Comparison of ENCODE assay signal across 17 cellular contexts in genomic region chr10:110445871-110446270, GRCh38. TPM values are rescaled to one million over a fixed set of nuclear protein-coding genes. Genes with fewer than 3 reads are reported as not detected.
A peak's percentile ranks its signal among the peaks of the same experiment; 100 is the strongest.
DNase-seq lines count a peak whose midpoint lies in the region; ATAC-seq and TF ChIP-seq lines count a peak whose summit lies in the region.
"Had no signal": no experiment of that assay in that cellular context is flagged by ENCODE, and none has a peak within 500 bp of the region (broad histone marks: within the 10 kb centered on the region; RNA-seq: fewer than 3 reads in every experiment).

No MANE protein-coding gene starts in this region.

- H3K4me2 ChIP-seq in IMR-90 (ENCODE audit: low read depth, low read length) (no peak overlapping the region), mesenchymal stem cell (ENCODE audit: low read length, poor library complexity, severe bottlenecking) (no peak overlapping the region)
- H3K4me2 ChIP-seq: A549, BLaER1 had no signal

- H3K27me3 ChIP-seq in IMR-90 (ENCODE audit: control insufficient read depth, insufficient read depth, low read length) (no peaks in the 10 kb centered on the region), mesenchymal stem cell (ENCODE audit: control insufficient read depth in 1 of 2, insufficient read depth in 1 of 2, low read length in 2 of 2) (no peaks in the 10 kb centered on the region)
- H3K27me3 ChIP-seq: BLaER1 had no signal

- no peak overlapping the region for H3K4me3 ChIP-seq in IMR-90 (ENCODE audit: insufficient read depth, low read depth, low read length)
- H3K4me3 ChIP-seq in mesenchymal stem cell (ENCODE audit: insufficient read depth in 1 of 2, low read depth in 1 of 2, low read length in 2 of 2) = no peak overlapping the region
- H3K4me3 ChIP-seq: A549, BLaER1, K562 had no signal

- H3K4ac ChIP-seq in IMR-90 (ENCODE audit: low read depth, low read length) (peak overlapping the region; percentile 98), mesenchymal stem cell (ENCODE audit: low read depth in 1 of 2, low read length in 2 of 2) (no peak overlapping the region)

- H2BK120ac ChIP-seq in IMR-90 (ENCODE audit: low read depth, low read length) (peak overlapping the region; percentile 98), mesenchymal stem cell (ENCODE audit: low read depth, low read length) (no peak overlapping the region)

- no peak overlapping the region for H3K56ac ChIP-seq in IMR-90 (ENCODE audit: extremely low read depth, insufficient read depth, low read length)

- intact Hi-C loops in IMR-90 (cut with micrococcal nuclease) = no loop called here
- intact Hi-C loops in sciatic nerve (cut with DNase I) = no loop called here

- peak overlapping the region in 1 of 2 experiments; percentile 13; a peak in 1 of 4 replicates for H4K8ac ChIP-seq in IMR-90 (ENCODE audit: low read depth in 2 of 2, low read length in 2 of 2)
- no peak overlapping the region for H4K8ac ChIP-seq in mesenchymal stem cell (ENCODE audit: low read length)

- H3K79me1 ChIP-seq in IMR-90 (ENCODE audit: low read depth in 1 of 2, low read length in 2 of 2) (peaks cover 0 to 12% of the 10 kb centered on the region in 2 experiments; a peak in 2 of 4 replicates), mesenchymal stem cell (replicated peaks; ENCODE audit: low read length, poor library complexity, severe bottlenecking) (no peaks in the 10 kb centered on the region)

- H3K9me1 ChIP-seq in IMR-90 (ENCODE audit: insufficient read depth, low read length) = peaks cover 24% of the 10 kb centered on the region

- no peak overlapping the region for H3K23ac ChIP-seq in IMR-90 (ENCODE audit: low read depth, low read length)
- H3K23ac ChIP-seq in mesenchymal stem cell (ENCODE audit: low read length in 2 of 2) = no peak overlapping the region

- H2BK20ac ChIP-seq in IMR-90 (ENCODE audit: low read depth, low read length) = peak overlapping the region; percentile 74

- H3K36me3 ChIP-seq in IMR-90 (ENCODE audit: control insufficient read depth, insufficient read depth, low read length) = no peaks in the 10 kb centered on the region
- H3K36me3 ChIP-seq in mesenchymal stem cell (ENCODE audit: control insufficient read depth in 1 of 2, insufficient read depth in 2 of 2, low read depth in 1 of 2, low read length in 2 of 2) = no peaks in the 10 kb centered on the region
- H3K36me3 ChIP-seq: BLaER1 had no signal

- CTCF ChIA-PET in IMR-90 (lab: Yijun Ruan, JAX) (no interaction called here), RWPE1 (lab: Yijun Ruan, JAX) (no interaction called here)

- H3K9ac ChIP-seq in IMR-90 (ENCODE audit: low read depth, low read length) (no peak overlapping the region), mesenchymal stem cell (ENCODE audit: low read length) (no peak overlapping the region)
- H3K9ac ChIP-seq: BLaER1 had no signal

- WGBS in IMR-90 (ENCODE audit: extremely low coverage in 2 of 2, insufficient read length in 1 of 2), 2 experiments = 88% methylated on average over 4 of the region's 6 CpGs; no CpG with 5 or more reads in 1 of the 2 experiments
- 96% methylated on average over 6 of the region's 6 CpGs for WGBS in mesenchymal stem cell

- no peak for TF ChIP-seq CTCF in IMR-90 (conservative IDR thresholded peaks at IDR 0.05; ENCODE audit: low read depth, low read length)
- no peak for TF ChIP-seq CTCF in RWPE1 (conservative IDR thresholded peaks at IDR 0.05; ENCODE audit: low read depth)

- H4K5ac ChIP-seq in IMR-90 (ENCODE audit: low read depth, low read length) = no peak overlapping the region

- POLR2A ChIA-PET in IMR-90 (lab: Charles Lee; ENCODE audit: unreplicated experiment) (no interaction called here), RWPE1 (lab: Yijun Ruan, JAX; ENCODE audit: low non-redundant PET) (no interaction called here)

- no TSS peak for BruUV-seq in IMR-90 (replicated peaks; lab: Mats Ljungman, UMichigan)

- dilution Hi-C loops in IMR-90 (cut with HindIII; ENCODE audit: low sequenced_read_pairs, unreplicated experiment) = no loop called here

- in situ Hi-C loops in IMR-90 (cut with MboI; ENCODE audit: low sequenced_read_pairs) = no loop called here

- H3K18ac ChIP-seq in IMR-90 (ENCODE audit: low read depth, low read length) (no peak overlapping the region), mesenchymal stem cell (ENCODE audit: low read depth in 1 of 2, low read length in 2 of 2) (no peak overlapping the region)

- H2AK5ac ChIP-seq in IMR-90 (ENCODE audit: low read depth, low read length) = peak overlapping the region; percentile 84
- peak overlapping the region; percentile 81 for H2AK5ac ChIP-seq in mesenchymal stem cell (ENCODE audit: low read length, severe bottlenecking)

- H3K9me3 ChIP-seq in IMR-90 (ENCODE audit: control insufficient read depth, insufficient read depth, low read length) (no peaks in the 10 kb centered on the region), mesenchymal stem cell (ENCODE audit: control insufficient read depth, low read length) (no peaks in the 10 kb centered on the region)
- H3K9me3 ChIP-seq: A549, BLaER1 had no signal

- no peaks in the 10 kb centered on the region for H4K20me1 ChIP-seq in IMR-90 (ENCODE audit: insufficient read depth, low read length)
- H4K20me1 ChIP-seq: BLaER1 had no signal

- peaks cover 14% of the 10 kb centered on the region for H3K4me1 ChIP-seq in IMR-90 (ENCODE audit: control insufficient read depth, insufficient read depth, low read length)
- peaks cover 9% of the 10 kb centered on the region for H3K4me1 ChIP-seq in mesenchymal stem cell (ENCODE audit: control insufficient read depth, insufficient read depth, low read depth, low read length)

- H2AFZ ChIP-seq in IMR-90 (replicated peaks; ENCODE audit: low read length, poor library complexity) = no peak overlapping the region
- no peak overlapping the region for H2AFZ ChIP-seq in mesenchymal stem cell (ENCODE audit: low read depth, low read length)

- TF ChIP-seq RAD21 in IMR-90 (IDR thresholded peaks at IDR 0.05; ENCODE audit: low read length) = no peak

- DNase-seq in IMR-90 (no peak), RWPE1 (ENCODE audit: low spot score) (no peak), mesenchymal stem cell (no peak), sciatic nerve (ENCODE audit: low spot score) (peak; percentile 30), NCI-H524 treated with DMSO at 0.1 percent for 48 hours (lab: John Stamatoyannopoulos, UW) (no peak), GOT3 (lab: John Stamatoyannopoulos, UW) (no peak)
- DNase-seq: CD4-positive, alpha-beta memory T cell; DMS153; GF-D8; NCI-H1092 treated with DMSO at 0.1 percent for 48 hours; NCI-H146; NCI-H2029 treated with DMSO at 0.1 percent for 48 hours; NCI-H446 treated with DMSO at 0.1 percent for 48 hours had no signal

- no peak for ATAC-seq in IMR-90 (ENCODE audit: low read depth)
- ATAC-seq in sciatic nerve = no peak
- no peak for ATAC-seq in GM18870 (IDR thresholded peaks at IDR 0.05; ENCODE audit: unreplicated experiment)
- ATAC-seq: A549, K562 had no signal

- no peak overlapping the region for H3K27ac ChIP-seq in IMR-90 (ENCODE audit: insufficient read depth, low read length)
- H3K27ac ChIP-seq in RWPE1 = peak overlapping the region; percentile 29; the same call in 1 of the 2 replicates
- H3K27ac ChIP-seq in mesenchymal stem cell (ENCODE audit: low read length, poor library complexity, severe bottlenecking) = no peak overlapping the region
- H3K27ac ChIP-seq: BLaER1 had no signal

- H4K91ac ChIP-seq in IMR-90 (ENCODE audit: insufficient read depth, low read depth, low read length) = peak overlapping the region; percentile 43
- H4K91ac ChIP-seq in mesenchymal stem cell (ENCODE audit: low read length) = peak overlapping the region; percentile 45

- H2BK5ac ChIP-seq in IMR-90 (ENCODE audit: low read depth, low read length, poor library complexity, severe bottlenecking) = no peak overlapping the region
- no peak overlapping the region for H2BK5ac ChIP-seq in mesenchymal stem cell (ENCODE audit: low read depth, low read length, poor library complexity, severe bottlenecking)

- no peak overlapping the region for H2AK9ac ChIP-seq in IMR-90 (replicated peaks; ENCODE audit: low read depth, low read length, poor library complexity)

- peak overlapping the region; percentile 30 to 56 for H2BK12ac ChIP-seq in mesenchymal stem cell (ENCODE audit: low read length in 2 of 2)

- no peak for TF ChIP-seq POLR2A in IMR-90 (IDR thresholded peaks at IDR 0.05; ENCODE audit: low read depth, low read length)

- peak overlapping the region; percentile 9; the same call in 1 of the 2 replicates for H3K14ac ChIP-seq in IMR-90 (replicated peaks; ENCODE audit: low read depth, low read length)
- H3K14ac ChIP-seq in mesenchymal stem cell (ENCODE audit: low read length in 2 of 2) = no peak overlapping the region

- H2BK15ac ChIP-seq in IMR-90 (ENCODE audit: low read depth, low read length) (peak overlapping the region; percentile 98; the same call in 2 of the 3 replicates), mesenchymal stem cell (ENCODE audit: low read depth, poor library complexity, severe bottlenecking) (no peak overlapping the region)

TF ChIP-seq in IMR-90, 13 proteins besides CTCF, POLR2A, EP300 and RAD21:
- TF ChIP-seq RFX5 (IDR thresholded peaks at IDR 0.05; ENCODE audit: low read depth, low read length) = no peak
- TF ChIP-seq NFE2L2 (IDR thresholded peaks at IDR 0.05; ENCODE audit: low read depth, low read length) = no peak
- TF ChIP-seq RCOR1 (IDR thresholded peaks at IDR 0.05; ENCODE audit: insufficient replicate concordance, low read length) = no peak
- no peak for TF ChIP-seq CHD1 (IDR thresholded peaks at IDR 0.05; ENCODE audit: low read depth, low read length)
- TF ChIP-seq, protein P1, sequence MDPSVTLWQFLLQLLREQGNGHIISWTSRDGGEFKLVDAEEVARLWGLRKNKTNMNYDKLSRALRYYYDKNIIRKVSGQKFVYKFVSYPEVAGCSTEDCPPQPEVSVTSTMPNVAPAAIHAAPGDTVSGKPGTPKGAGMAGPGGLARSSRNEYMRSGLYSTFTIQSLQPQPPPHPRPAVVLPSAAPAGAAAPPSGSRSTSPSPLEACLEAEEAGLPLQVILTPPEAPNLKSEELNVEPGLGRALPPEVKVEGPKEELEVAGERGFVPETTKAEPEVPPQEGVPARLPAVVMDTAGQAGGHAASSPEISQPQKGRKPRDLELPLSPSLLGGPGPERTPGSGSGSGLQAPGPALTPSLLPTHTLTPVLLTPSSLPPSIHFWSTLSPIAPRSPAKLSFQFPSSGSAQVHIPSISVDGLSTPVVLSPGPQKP (IDR thresholded peaks at IDR 0.05; ENCODE audit: borderline replicate concordance, low read depth, low read length) = no peak
- no peak for TF ChIP-seq MXI1 (IDR thresholded peaks at IDR 0.05; ENCODE audit: borderline replicate concordance, low read depth, low read length)

RNA-seq across cellular contexts. Expression of gene DUSP5, which starts 51.8 kb away (rescaled TPM):
- 42.1 and 55.3 TPM in 2 replicates for total RNA-seq in IMR-90 (2012; rRNA removed)
- polyA plus RNA-seq in IMR-90 (2012; rRNA removed) = 48.1 and 61.5 TPM in 2 replicates
- 39.0 and 110 TPM in 2 replicates for polyA plus RNA-seq in IMR-90 (2012; cell fraction: cytosol; rRNA removed)
- 239 and 414 TPM in 2 replicates for polyA plus RNA-seq in IMR-90 (2012; cell fraction: nucleus; rRNA removed; ENCODE audit: low replicate concordance)
- 4.4 TPM for polyA plus RNA-seq in mesenchymal stem cell (2013, experiment 1 of 2)
- polyA plus RNA-seq in mesenchymal stem cell (2013, experiment 2 of 2) = 4.4 TPM
- 53.5 TPM for total RNA-seq in sciatic nerve
